ENCODE assay signal across 25 cellular contexts in genomic region chrX:97471071-97471470, GRCh38.
DNase-seq lines count a peak whose midpoint lies in the region; ATAC-seq, FAIRE-seq and TF ChIP-seq lines count a peak whose summit lies in the region.
"Had no signal": no experiment of that assay in that cellular context is flagged by ENCODE, and none has a peak within 500 bp of the region (broad histone marks: within the 10 kb centered on the region; RNA-seq: fewer than 3 reads in every experiment).

No MANE protein-coding gene starts in this region.

- H3K4me1 Mint-ChIP-seq in activated T-cell treated with anti-CD3 and anti-CD28 coated beads, Interleukin-2, amount 50 U/mL, for 72 hours (ENCODE audit: low read depth): peaks cover 7% of the 10 kb centered on the region
- no peaks in the 10 kb centered on the region for H3K4me1 Mint-ChIP-seq in activated T-cell treated with anti-CD3 and anti-CD28 coated beads, Interleukin-2, amount 50 U/mL, for 24 hours (ENCODE audit: low read depth)
- peaks cover 1% of the 10 kb centered on the region for H3K4me1 Mint-ChIP-seq in progenitor cell of endocrine pancreas (ENCODE audit: low read depth)
- H3K4me1 Mint-ChIP-seq: B cell, CD14-positive monocyte had no signal

- no peaks in the 10 kb centered on the region for H3K36me3 Mint-ChIP-seq in activated T-cell treated with anti-CD3 and anti-CD28 coated beads, Interleukin-2, amount 50 U/mL, for 72 hours (ENCODE audit: insufficient read depth in 2 of 2)
- H3K36me3 Mint-ChIP-seq in activated T-cell treated with anti-CD3 and anti-CD28 coated beads, Interleukin-2, amount 50 U/mL, for 24 hours (ENCODE audit: low read depth): no peaks in the 10 kb centered on the region
- H3K36me3 Mint-ChIP-seq in progenitor cell of endocrine pancreas (ENCODE audit: insufficient read depth): no peaks in the 10 kb centered on the region

- in situ Hi-C loops in GM12878 (cut with MboI): no loop called here

- no peaks in the 10 kb centered on the region for H3K36me3 ChIP-seq in GM12878 (ENCODE audit: control insufficient read depth in 2 of 2, insufficient read depth in 2 of 2, low read length in 1 of 2)

- intact Hi-C loops in GM12878 (cut with micrococcal nuclease; ENCODE audit: unreplicated experiment): no loop called here

- no peak for DNase-seq in activated T-cell treated with anti-CD3 and anti-CD28 coated beads, Interleukin-2, amount 50 U/mL, for 72 hours
- DNase-seq in activated T-cell treated with anti-CD3 and anti-CD28 coated beads, Interleukin-2, amount 50 U/mL, for 24 hours: no peak
- peak; percentile 88 for DNase-seq in Jurkat, Clone E6-1 (ENCODE audit: low read depth, low spot score)
- no peak for DNase-seq in GM12878 (ENCODE audit: low read depth, low spot score)
- no peak for DNase-seq in progenitor cell of endocrine pancreas (ENCODE audit: low spot score, unreplicated experiment)
- no peak for DNase-seq in SHP77 treated with DMSO at 0.1 percent for 48 hours (lab: John Stamatoyannopoulos, UW)
- DNase-seq: DMS53, EL, GF-D8, IMR-90, NCI-H1092 treated with DMSO at 0.1 percent for 48 hours, NCI-H1436 treated with DMSO at 0.1 percent for 48 hours, NCI-H1930, NCI-H2227 treated with DMSO at 0.1 percent for 48 hours, NCI-H510A, SIG-M5, SK-N-SH had no signal

- no TSS peak for BruUV-seq in GM12878 (replicated peaks; lab: Mats Ljungman, UMichigan)

- H3K27me3 Mint-ChIP-seq in activated T-cell treated with anti-CD3 and anti-CD28 coated beads, Interleukin-2, amount 50 U/mL, for 72 hours (ENCODE audit: low read depth): no peaks in the 10 kb centered on the region
- no peaks in the 10 kb centered on the region for H3K27me3 Mint-ChIP-seq in activated T-cell treated with anti-CD3 and anti-CD28 coated beads, Interleukin-2, amount 50 U/mL, for 24 hours
- no peaks in the 10 kb centered on the region for H3K27me3 Mint-ChIP-seq in progenitor cell of endocrine pancreas
- H3K27me3 Mint-ChIP-seq: B cell had no signal

- no peak overlapping the region for H3K9ac ChIP-seq in GM12878 (ENCODE audit: control insufficient read depth, insufficient read depth, low read length)
- H3K9ac ChIP-seq: SK-N-SH had no signal

- TF ChIP-seq RAD21 in GM12878 (IDR thresholded peaks at IDR 0.05; ENCODE audit: insufficient read depth, low read depth, low read length): no peak

- H3K27me3 ChIP-seq in GM12878 (replicated peaks in 1 of 2; ENCODE audit: control insufficient read depth in 2 of 2, insufficient read depth in 2 of 2, low read length in 1 of 2): no peaks in the 10 kb centered on the region

- SMC1A ChIA-PET in GM12878 (lab: Charles Lee; ENCODE audit: uncharacterized antibody, unreplicated experiment): interaction anchor here (0.6 kb wide), 1 partner anchor 1817 kb away, joined by 6 read pairs; no protein-coding TSS in a partner anchor

- TF ChIP-seq POLR2A in GM12878 (IDR thresholded peaks at IDR 0.05; ENCODE audit: low read depth, low read length): no peak

- TF ChIP-seq EP300 in GM12878 (IDR thresholded peaks at IDR 0.05; ENCODE audit: borderline replicate concordance in 1 of 2, control insufficient read depth in 1 of 2, low read depth in 2 of 2, low read length in 2 of 2): no peak

- H2AFZ ChIP-seq in GM12878 (ENCODE audit: control insufficient read depth, low read depth, low read length): no peak overlapping the region

- H3K9me3 ChIP-seq in GM12878 (replicated peaks; ENCODE audit: control insufficient read depth, insufficient read depth, low read length): no peaks in the 10 kb centered on the region
- H3K9me3 ChIP-seq: SK-N-SH had no signal

- POLR2A ChIA-PET in GM12878 (lab: Charles Lee): no interaction called here

- H3K9me3 Mint-ChIP-seq in activated T-cell treated with anti-CD3 and anti-CD28 coated beads, Interleukin-2, amount 50 U/mL, for 72 hours: no peaks in the 10 kb centered on the region
- no peaks in the 10 kb centered on the region for H3K9me3 Mint-ChIP-seq in activated T-cell treated with anti-CD3 and anti-CD28 coated beads, Interleukin-2, amount 50 U/mL, for 24 hours
- H3K9me3 Mint-ChIP-seq in progenitor cell of endocrine pancreas (ENCODE audit: low read depth): no peaks in the 10 kb centered on the region
- H3K9me3 Mint-ChIP-seq: CD14-positive monocyte had no signal

- H3K27ac Mint-ChIP-seq in activated T-cell treated with anti-CD3 and anti-CD28 coated beads, Interleukin-2, amount 50 U/mL, for 72 hours: no peak overlapping the region
- H3K27ac Mint-ChIP-seq in activated T-cell treated with anti-CD3 and anti-CD28 coated beads, Interleukin-2, amount 50 U/mL, for 24 hours: no peak overlapping the region
- H3K27ac Mint-ChIP-seq in progenitor cell of endocrine pancreas: no peak overlapping the region
- H3K27ac Mint-ChIP-seq: B cell, CD14-positive monocyte had no signal

- peak; percentile 43 to 71 for ATAC-seq in activated T-cell treated with anti-CD3 and anti-CD28 coated beads, Interleukin-2, amount 50 U/mL, for 72 hours (replicated peaks in 1 of 2)
- no peak for ATAC-seq in GM12878
- no peak for ATAC-seq in GM19455 (IDR thresholded peaks at IDR 0.05; ENCODE audit: unreplicated experiment)
- ATAC-seq: HCT116 had no signal

- no peak overlapping the region for H3K27ac ChIP-seq in GM12878 (ENCODE audit: control insufficient read depth, insufficient read depth)
- H3K27ac ChIP-seq: RWPE1 had no signal

- RAD21 ChIA-PET in GM12878 (lab: Charles Lee; ENCODE audit: unreplicated experiment): no interaction called here

- H3K4me3 ChIP-seq in Jurkat, Clone E6-1 (ENCODE audit: low read length): no peak overlapping the region
- H3K4me3 ChIP-seq in GM12878: no peak overlapping the region

- no peaks in the 10 kb centered on the region for H3K4me1 ChIP-seq in GM12878 (ENCODE audit: control insufficient read depth, insufficient read depth, low read length)

- H3K79me2 ChIP-seq in GM12878 (ENCODE audit: control insufficient read depth, insufficient read depth, low read length): no peaks in the 10 kb centered on the region

- H4K20me1 ChIP-seq in GM12878 (ENCODE audit: control insufficient read depth, insufficient read depth): no peaks in the 10 kb centered on the region

- WGBS in GM12878 (ENCODE audit: insufficient coverage, insufficient replicate concordance, low lambda C conversion rate, missing lambda C conversion rate): 53% methylated on average over 6 of the region's 6 CpGs

- CTCF ChIA-PET in GM12878 (lab: Yijun Ruan, JAX): no interaction called here

- TF ChIP-seq CTCF in GM12878 (IDR thresholded peaks at IDR 0.05 in 2 of 3, conservative IDR thresholded peaks at IDR 0.05 in 1 of 3; ENCODE audit: control insufficient read depth in 2 of 3, extremely low read depth in 1 of 3, insufficient read depth in 1 of 3, low read depth in 3 of 3, low read length in 3 of 3) (no peak), progenitor cell of endocrine pancreas (IDR thresholded peaks at IDR 0.05; ENCODE audit: unreplicated experiment) (no peak)

- no peak overlapping the region for H3K4me2 ChIP-seq in GM12878 (ENCODE audit: control insufficient read depth, insufficient read depth)
- H3K4me2 ChIP-seq: SK-N-SH had no signal

- no peak for FAIRE-seq in GM12878 (lab: Jason Lieb, UNC)
- FAIRE-seq: A204.1, H1, HTR-8/SVneo had no signal

- H3K4me3 Mint-ChIP-seq in activated T-cell treated with anti-CD3 and anti-CD28 coated beads, Interleukin-2, amount 50 U/mL, for 72 hours: no peak overlapping the region
- H3K4me3 Mint-ChIP-seq in activated T-cell treated with anti-CD3 and anti-CD28 coated beads, Interleukin-2, amount 50 U/mL, for 24 hours: no peak overlapping the region
- no peak overlapping the region for H3K4me3 Mint-ChIP-seq in progenitor cell of endocrine pancreas (ENCODE audit: low read depth)
- H3K4me3 Mint-ChIP-seq: B cell, CD14-positive monocyte had no signal

TF ChIP-seq in GM12878, 131 proteins besides CTCF, POLR2A, EP300 and RAD21:
- TF ChIP-seq ZZZ3 (IDR thresholded peaks at IDR 0.05; ENCODE audit: control insufficient read depth, insufficient read length, low read depth) (no peak), PBX3 (IDR thresholded peaks at IDR 0.05; ENCODE audit: insufficient replicate concordance, low read depth, low read length) (no peak), RUNX3 (IDR thresholded peaks at IDR 0.05; ENCODE audit: low read length) (peak; percentile 21; the same call in 1 of the 2 replicates), RB1 (IDR thresholded peaks at IDR 0.05; ENCODE audit: borderline replicate concordance) (no peak)

Comparison
In these comparisons a context has a peak if more than half of its experiments do, and no peak if none do; other contexts are left out.
1. ATAC-seq: peak in activated T-cell treated with anti-CD3 and anti-CD28 coated beads, Interleukin-2, amount 50 U/mL, for 72 hours (2 of 2); none in GM12878 (single experiment) and GM19455 (single experiment).